27 cellular contexts compared by ENCODE assay signal in the genomic region with DNA sequence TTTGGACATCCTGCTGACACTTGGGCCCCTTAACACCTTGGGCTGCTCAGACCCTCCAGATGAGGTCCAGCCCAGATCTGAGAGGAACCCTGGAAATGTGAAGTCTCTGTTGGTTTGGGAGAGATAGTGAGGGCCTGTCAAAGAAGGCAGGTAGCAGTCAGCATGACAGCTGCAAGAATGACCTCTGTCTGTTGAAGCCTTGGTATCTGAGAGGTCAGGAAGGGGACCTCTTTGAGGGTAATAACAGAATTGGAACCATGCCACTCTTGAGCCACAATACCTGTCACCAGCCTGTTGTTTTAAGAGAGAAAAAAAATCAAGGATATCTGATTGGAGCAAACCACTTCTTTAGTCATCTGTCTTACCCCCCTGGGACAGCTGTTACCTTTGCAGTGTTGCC. TPM values are rescaled to one million over a fixed set of nuclear protein-coding genes. Genes with fewer than 3 reads are reported as not detected.
DNase-seq lines count a peak whose midpoint lies in the region; ATAC-seq, FAIRE-seq and TF ChIP-seq lines count a peak whose summit lies in the region.
"Had no signal": no experiment of that assay in that cellular context is flagged by ENCODE, and none has a peak within 500 bp of the region (broad histone marks: within the 10 kb centered on the region; RNA-seq: fewer than 3 reads in every experiment).

No MANE protein-coding gene starts in this region.

- peaks cover 67% of the 10 kb centered on the region for H3K4me1 Mint-ChIP-seq in activated naive CD4-positive, alpha-beta T cell treated with anti-CD3 and anti-CD28 coated beads, Interleukin-2, amount 10 ng/mL, durations not matched to agents 7 days and 5 days
- peaks cover 52% of the 10 kb centered on the region for H3K4me1 Mint-ChIP-seq in memory B cell

- no peak for TF ChIP-seq RAD21 in HepG2 (CRISPR knock-in tag; IDR thresholded peaks at IDR 0.05)

- H2AFZ ChIP-seq in HepG2 (ENCODE audit: low read length): no peak overlapping the region
- H2AFZ ChIP-seq: PC-9 had no signal

- intact Hi-C loops in esophagus muscularis mucosa (cut with DNase I): no loop called here
- intact Hi-C loops in HepG2 (cut with micrococcal nuclease; ENCODE audit: unreplicated experiment): no loop called here

- H3K36me3 ChIP-seq in RWPE2 (ENCODE audit: low read depth) (peaks cover 37% of the 10 kb centered on the region), esophagus muscularis mucosa (peaks cover 22 to 41% (median 37%) of the 10 kb centered on the region in 4 donors), HepG2 (replicated peaks in 1 of 2; ENCODE audit: control insufficient read depth in 1 of 2, insufficient read depth in 2 of 2, low read length in 2 of 2) (peaks cover 20 to 32% of the 10 kb centered on the region in 2 experiments)

- no peak overlapping the region for H3K9ac ChIP-seq in HepG2 (ENCODE audit: insufficient read depth, low read depth, low read length)

- no peaks in the 10 kb centered on the region for H3K27me3 ChIP-seq in RWPE2 (ENCODE audit: insufficient read depth, poor library complexity, severe bottlenecking)
- no peaks in the 10 kb centered on the region for H3K27me3 ChIP-seq in esophagus muscularis mucosa
- no peaks in the 10 kb centered on the region; a peak in 1 of 5 replicates for H3K27me3 ChIP-seq in HepG2 (ENCODE audit: control insufficient read depth in 1 of 2, insufficient read depth in 2 of 2, low read length in 2 of 2)
- H3K27me3 ChIP-seq: sigmoid colon had no signal

- H4K20me1 ChIP-seq in HepG2 (ENCODE audit: insufficient read depth, low read length): peaks cover 5% of the 10 kb centered on the region; the same call in 1 of the 2 replicates

- no peaks in the 10 kb centered on the region for H3K9me3 ChIP-seq in RWPE2 (ENCODE audit: severe bottlenecking)
- H3K9me3 ChIP-seq in esophagus muscularis mucosa: no peaks in the 10 kb centered on the region
- H3K9me3 ChIP-seq in HepG2 (ENCODE audit: low read length): no peaks in the 10 kb centered on the region
- H3K9me3 ChIP-seq: A549, HAP-1, prostate gland, sigmoid colon had no signal

- no peak overlapping the region for H3K4me3 ChIP-seq in RWPE2 (ENCODE audit: severe bottlenecking)
- H3K4me3 ChIP-seq in esophagus muscularis mucosa: no peak overlapping the region
- no peak overlapping the region for H3K4me3 ChIP-seq in HepG2 (replicated peaks in 1 of 3; ENCODE audit: insufficient read depth in 1 of 3, low read depth in 2 of 3, low read length in 3 of 3)
- H3K4me3 ChIP-seq: A549, HAP-1, lung, PC-9, prostate gland, sigmoid colon had no signal

- FAIRE-seq in HepG2 (lab: Jason Lieb, UNC): no peak
- FAIRE-seq: A549, astrocyte, kidney had no signal

- POLR2A ChIA-PET in HepG2 (lab: Yijun Ruan, JAX): interaction anchor here (2.0 to 29.5 kb wide), 2 partner anchors 24 to 44 kb away, joined by 5 to 1422 read pairs; a partner anchor contains a TSS

- H3K9me3 Mint-ChIP-seq in activated naive CD4-positive, alpha-beta T cell treated with anti-CD3 and anti-CD28 coated beads, Interleukin-2, amount 10 ng/mL, durations not matched to agents 7 days and 5 days: no peaks in the 10 kb centered on the region
- no peaks in the 10 kb centered on the region for H3K9me3 Mint-ChIP-seq in memory B cell
- H3K9me3 Mint-ChIP-seq: activated naive CD4-positive, alpha-beta T cell treated with anti-CD3 and anti-CD28 coated beads, Interleukin-2, amount 50 U/mL, for 72 hours; type B pancreatic cell had no signal

- peaks cover 13% of the 10 kb centered on the region for H3K79me2 ChIP-seq in HepG2 (ENCODE audit: insufficient read depth, low read length)

- no peak for TF ChIP-seq CTCF in RWPE2 (IDR thresholded peaks at IDR 0.05; ENCODE audit: poor library complexity, severe bottlenecking)
- no peak for TF ChIP-seq CTCF in esophagus muscularis mucosa (IDR thresholded peaks at IDR 0.05)
- no peak for TF ChIP-seq CTCF in HepG2 (CRISPR knock-in tag; IDR thresholded peaks at IDR 0.05)

- H3K27ac ChIP-seq in RWPE2 (ENCODE audit: poor library complexity, severe bottlenecking): no peak overlapping the region
- H3K27ac ChIP-seq in esophagus muscularis mucosa (replicated peaks in 1 of 4): no peak overlapping the region
- H3K27ac ChIP-seq in HepG2 (ENCODE audit: extremely low read length, insufficient read depth, low read length): no peak overlapping the region
- H3K27ac ChIP-seq: A549, PC-9, prostate gland, sigmoid colon had no signal

- no peak overlapping the region for H3K4me2 ChIP-seq in HepG2 (ENCODE audit: low read depth, low read length)
- H3K4me2 ChIP-seq: A549, PC-9 had no signal

- in situ Hi-C loops in HepG2 (cut with HindIII; ENCODE audit: extremely low pct_ligation_motif_present, low pct_unique_long_range_greater_than_20kb): no loop called here

- ATAC-seq in RWPE2 (ENCODE audit: low read depth) (no peak), memory B cell (ENCODE audit: low read depth) (no peak), HG03097 (IDR thresholded peaks at IDR 0.05; ENCODE audit: low FRiP score, unreplicated experiment) (no peak), HepG2 (no peak)
- ATAC-seq: A549; activated CD4-positive, CD25-positive, alpha-beta regulatory T cell treated with anti-CD3 and anti-CD28 coated beads, Interleukin-2, amount 50 U/mL, for 24 hours; activated naive CD4-positive, alpha-beta T cell treated with anti-CD3 and anti-CD28 coated beads, Interleukin-2, amount 50 U/mL, for 72 hours had no signal

- TF ChIP-seq EP300 in esophagus muscularis mucosa (IDR thresholded peaks at IDR 0.05) (no peak), HepG2 (IDR thresholded peaks at IDR 0.05; ENCODE audit: low read depth in 2 of 2, low read length in 2 of 2) (no peak), HepG2 (CRISPR knock-in tag; IDR thresholded peaks at IDR 0.05; ENCODE audit: borderline replicate concordance) (no peak)

- no TSS peak for BruUV-seq in HepG2 (replicated peaks; lab: Mats Ljungman, UMichigan)

- no peak overlapping the region for H3K27ac Mint-ChIP-seq in activated naive CD4-positive, alpha-beta T cell treated with anti-CD3 and anti-CD28 coated beads, Interleukin-2, amount 10 ng/mL, durations not matched to agents 7 days and 5 days
- peak overlapping the region; percentile 88 for H3K27ac Mint-ChIP-seq in memory B cell
- H3K27ac Mint-ChIP-seq: activated naive CD4-positive, alpha-beta T cell treated with anti-CD3 and anti-CD28 coated beads, Interleukin-2, amount 50 U/mL, for 72 hours; type B pancreatic cell had no signal

- DNase-seq in activated naive CD4-positive, alpha-beta T cell treated with anti-CD3 and anti-CD28 coated beads, Interleukin-2, amount 10 ng/mL, durations not matched to agents 7 days and 5 days: peak; percentile 6
- no peak for DNase-seq in activated naive CD4-positive, alpha-beta T cell (lab: John Stamatoyannopoulos, UW)
- DNase-seq in RWPE2 (ENCODE audit: low spot score): peak; percentile 34
- DNase-seq in memory B cell (ENCODE audit: low spot score in 2 of 2): peak in 1 of 2 donors; percentile 9
- no peak for DNase-seq in esophagus muscularis mucosa (ENCODE audit: extremely low spot score)
- DNase-seq in HepG2 (ENCODE audit: low spot score): no peak
- DNase-seq in iPS-NIHi7 (ENCODE audit: extremely low spot score): no peak
- DNase-seq: Calu3, kidney, NCI-H1436, NCI-H2107, NCI-H446, PC-9, SHP77 had no signal

- H3K36me3 Mint-ChIP-seq in activated naive CD4-positive, alpha-beta T cell treated with anti-CD3 and anti-CD28 coated beads, Interleukin-2, amount 10 ng/mL, durations not matched to agents 7 days and 5 days: peaks cover 36% of the 10 kb centered on the region
- H3K36me3 Mint-ChIP-seq in memory B cell: peaks cover 11% of the 10 kb centered on the region

- H3K27me3 Mint-ChIP-seq in activated naive CD4-positive, alpha-beta T cell treated with anti-CD3 and anti-CD28 coated beads, Interleukin-2, amount 10 ng/mL, durations not matched to agents 7 days and 5 days: no peaks in the 10 kb centered on the region
- no peaks in the 10 kb centered on the region for H3K27me3 Mint-ChIP-seq in memory B cell
- H3K27me3 Mint-ChIP-seq: type B pancreatic cell had no signal

- peaks cover 9% of the 10 kb centered on the region for H3K4me1 ChIP-seq in RWPE2 (ENCODE audit: insufficient read depth, poor library complexity, severe bottlenecking)
- peaks cover 13 to 32% (median 32%) of the 10 kb centered on the region in 4 donors for H3K4me1 ChIP-seq in esophagus muscularis mucosa
- peaks cover 34% of the 10 kb centered on the region for H3K4me1 ChIP-seq in HepG2 (ENCODE audit: insufficient read depth, low read length)
- H3K4me1 ChIP-seq: prostate gland had no signal

- TF ChIP-seq POLR2A in esophagus muscularis mucosa (IDR thresholded peaks at IDR 0.05; ENCODE audit: low read depth) (no peak), HepG2 (IDR thresholded peaks at IDR 0.05; ENCODE audit: insufficient read depth in 1 of 2, low read depth in 2 of 2, low read length in 2 of 2) (no peak)

- H3K4me3 Mint-ChIP-seq in activated naive CD4-positive, alpha-beta T cell treated with anti-CD3 and anti-CD28 coated beads, Interleukin-2, amount 10 ng/mL, durations not matched to agents 7 days and 5 days: no peak overlapping the region
- no peak overlapping the region for H3K4me3 Mint-ChIP-seq in memory B cell
- H3K4me3 Mint-ChIP-seq: type B pancreatic cell had no signal

- CTCF ChIA-PET in activated naive CD4-positive, alpha-beta T cell treated with anti-CD3 and anti-CD28 coated beads, Interleukin-2, amount 10 ng/mL, durations not matched to agents 7 days and 5 days (lab: Charles Lee): interaction anchor here (1.3 to 20.1 kb wide), 4 partner anchors 7 to 83 kb away, joined by 3 to 382 read pairs (median 6); no protein-coding TSS in a partner anchor
- CTCF ChIA-PET in HepG2 (lab: Yijun Ruan, JAX; ENCODE audit: low intra/inter-chr PET ratio, low total read pairs): no interaction called here

RNA-seq across cellular contexts. Expression of a gene that starts 4.2 kb away (rescaled TPM):
- total RNA-seq in esophagus muscularis mucosa (10 to 100 TPM; 28.2 to 48.4 (median 42.5) TPM), HepG2 (2016; rRNA removed; fragmentation: Illumina TruSeq; extraction: Trizol) (22.0 and 38.3 TPM in 2 replicates)
- total RNA-seq in HepG2 (2016; cell fraction: cytosol; rRNA removed; fragmentation: Illumina TruSeq; extraction: Trizol; ENCODE audit: low read depth): 17.7 and 19.7 TPM in 2 replicates
- 22.2 and 38.4 TPM in 2 replicates for total RNA-seq in HepG2 (2016; cell fraction: insoluble cytoplasmic fraction; rRNA removed; fragmentation: Illumina TruSeq; extraction: Trizol)
- 35.6 and 38.6 TPM in 2 replicates for total RNA-seq in HepG2 (2016; cell fraction: membrane; rRNA removed; fragmentation: Illumina TruSeq; extraction: Trizol)
- total RNA-seq in HepG2 (2016; cell fraction: nucleus; rRNA removed; fragmentation: Illumina TruSeq; extraction: Trizol): 39.9 and 40.9 TPM in 2 replicates
- polyA plus RNA-seq in HepG2 (2011; rRNA removed): 65.6 and 75.9 TPM in 2 replicates
- 66.7 and 88.3 TPM in 2 replicates for polyA plus RNA-seq in HepG2 (2011; cell fraction: cytosol; rRNA removed)
- 46.0 and 49.6 TPM in 2 replicates for polyA plus RNA-seq in HepG2 (2011; cell fraction: nucleus; rRNA removed)
- polyA plus RNA-seq in HepG2 (2012): 22.5 and 24.8 TPM in 2 replicates
- 16.5 and 19.7 TPM in 2 replicates for polyA plus RNA-seq in HepG2 (2016; cell fraction: cytosol; fragmentation: Illumina TruSeq; extraction: Trizol; ENCODE audit: low read depth)
- 24.3 and 27.0 TPM in 2 replicates for polyA plus RNA-seq in HepG2 (2016; cell fraction: insoluble cytoplasmic fraction; fragmentation: Illumina TruSeq; extraction: Trizol; ENCODE audit: low read depth)
- polyA plus RNA-seq in HepG2 (2016; cell fraction: membrane; fragmentation: Illumina TruSeq; extraction: Trizol; ENCODE audit: low read depth): 29.1 and 31.7 TPM in 2 replicates
- polyA plus RNA-seq in HepG2 (2016; cell fraction: nucleus; fragmentation: Illumina TruSeq; extraction: Trizol; ENCODE audit: insufficient read depth, low read depth): 41.1 and 42.9 TPM in 2 replicates
- polyA minus RNA-seq in HepG2 (2011; rRNA and poly(A)+ RNA removed; ENCODE audit: low replicate concordance): 127 and 240 TPM in 2 replicates
- polyA minus RNA-seq in HepG2 (2011; cell fraction: cytosol; rRNA and poly(A)+ RNA removed): 35.0 and 40.9 TPM in 2 replicates
- polyA minus RNA-seq in HepG2 (2011; cell fraction: nucleus; rRNA and poly(A)+ RNA removed): 56.0 and 62.5 TPM in 2 replicates

RNA-seq across cellular contexts. Expression of a gene that starts 11.0 kb away (rescaled TPM):
- total RNA-seq in esophagus muscularis mucosa (1 to 10 TPM in 2 of 4 donors, under 1 TPM in 1, not detected in 1; 0.17 to 2.1 (median 1.1) TPM), HepG2 (2016; rRNA removed; fragmentation: Illumina TruSeq; extraction: Trizol) (not detected in 2 replicates)
- total RNA-seq in HepG2 (2016; cell fraction: cytosol; rRNA removed; fragmentation: Illumina TruSeq; extraction: Trizol; ENCODE audit: low read depth): not detected in 2 replicates
- not detected in 2 replicates for total RNA-seq in HepG2 (2016; cell fraction: insoluble cytoplasmic fraction; rRNA removed; fragmentation: Illumina TruSeq; extraction: Trizol)
- total RNA-seq in HepG2 (2016; cell fraction: membrane; rRNA removed; fragmentation: Illumina TruSeq; extraction: Trizol): not detected in 2 replicates
- not detected in 2 replicates for total RNA-seq in HepG2 (2016; cell fraction: nucleus; rRNA removed; fragmentation: Illumina TruSeq; extraction: Trizol)
- polyA plus RNA-seq in HepG2 (2011; rRNA removed): 0.11 TPM in 1 of 2 replicates, not detected in the other
- not detected in 2 replicates for polyA plus RNA-seq in HepG2 (2011; cell fraction: cytosol; rRNA removed)
- polyA plus RNA-seq in HepG2 (2011; cell fraction: nucleus; rRNA removed): not detected in 2 replicates
- polyA plus RNA-seq in HepG2 (2012): 0.32 and 0.45 TPM in 2 replicates
- not detected in 2 replicates for polyA plus RNA-seq in HepG2 (2016; cell fraction: cytosol; fragmentation: Illumina TruSeq; extraction: Trizol; ENCODE audit: low read depth)
- not detected in 2 replicates for polyA plus RNA-seq in HepG2 (2016; cell fraction: insoluble cytoplasmic fraction; fragmentation: Illumina TruSeq; extraction: Trizol; ENCODE audit: low read depth)
- polyA plus RNA-seq in HepG2 (2016; cell fraction: membrane; fragmentation: Illumina TruSeq; extraction: Trizol; ENCODE audit: low read depth): not detected in 2 replicates
- polyA plus RNA-seq in HepG2 (2016; cell fraction: nucleus; fragmentation: Illumina TruSeq; extraction: Trizol; ENCODE audit: insufficient read depth, low read depth): not detected in 2 replicates
- polyA minus RNA-seq in HepG2 (2011; rRNA and poly(A)+ RNA removed; ENCODE audit: low replicate concordance): not detected in 2 replicates
- polyA minus RNA-seq in HepG2 (2011; cell fraction: cytosol; rRNA and poly(A)+ RNA removed): not detected in 2 replicates
- not detected in 2 replicates for polyA minus RNA-seq in HepG2 (2011; cell fraction: nucleus; rRNA and poly(A)+ RNA removed)
- total RNA-seq: astrocyte, Daoy, kidney, lung, MCF 10A, mucosa of gallbladder, PC-9 had no signal
- polyA plus RNA-seq: A549 had no signal

RNA-seq across cellular contexts. Expression of a gene that starts 18.9 kb away (rescaled TPM):
- total RNA-seq in esophagus muscularis mucosa (100 to 1,000 TPM in 1 of 4 donors, 10 to 100 TPM in 3; 61.9 to 177 (median 72.2) TPM), HepG2 (2016; rRNA removed; fragmentation: Illumina TruSeq; extraction: Trizol) (36.0 and 65.1 TPM in 2 replicates)
- 6.2 and 6.3 TPM in 2 replicates for total RNA-seq in HepG2 (2016; cell fraction: cytosol; rRNA removed; fragmentation: Illumina TruSeq; extraction: Trizol; ENCODE audit: low read depth)
- 34.4 and 64.3 TPM in 2 replicates for total RNA-seq in HepG2 (2016; cell fraction: insoluble cytoplasmic fraction; rRNA removed; fragmentation: Illumina TruSeq; extraction: Trizol)
- 21.2 and 23.6 TPM in 2 replicates for total RNA-seq in HepG2 (2016; cell fraction: membrane; rRNA removed; fragmentation: Illumina TruSeq; extraction: Trizol)
- 61.5 and 66.3 TPM in 2 replicates for total RNA-seq in HepG2 (2016; cell fraction: nucleus; rRNA removed; fragmentation: Illumina TruSeq; extraction: Trizol)
- polyA plus RNA-seq in HepG2 (2011; rRNA removed): 49.0 and 67.2 TPM in 2 replicates
- polyA plus RNA-seq in HepG2 (2011; cell fraction: cytosol; rRNA removed): 51.5 and 81.1 TPM in 2 replicates
- polyA plus RNA-seq in HepG2 (2011; cell fraction: nucleus; rRNA removed): 16.0 and 26.7 TPM in 2 replicates
- polyA plus RNA-seq in HepG2 (2012): 44.1 and 51.7 TPM in 2 replicates
- polyA plus RNA-seq in HepG2 (2016; cell fraction: cytosol; fragmentation: Illumina TruSeq; extraction: Trizol; ENCODE audit: low read depth): 5.0 TPM in 2 replicates
- 33.1 and 34.5 TPM in 2 replicates for polyA plus RNA-seq in HepG2 (2016; cell fraction: insoluble cytoplasmic fraction; fragmentation: Illumina TruSeq; extraction: Trizol; ENCODE audit: low read depth)
- polyA plus RNA-seq in HepG2 (2016; cell fraction: membrane; fragmentation: Illumina TruSeq; extraction: Trizol; ENCODE audit: low read depth): 13.3 and 15.5 TPM in 2 replicates
- polyA plus RNA-seq in HepG2 (2016; cell fraction: nucleus; fragmentation: Illumina TruSeq; extraction: Trizol; ENCODE audit: insufficient read depth, low read depth): 86.0 and 86.3 TPM in 2 replicates
- polyA minus RNA-seq in HepG2 (2011; rRNA and poly(A)+ RNA removed; ENCODE audit: low replicate concordance): 33.3 and 94.7 TPM in 2 replicates
- 68.1 and 88.6 TPM in 2 replicates for polyA minus RNA-seq in HepG2 (2011; cell fraction: cytosol; rRNA and poly(A)+ RNA removed)
- polyA minus RNA-seq in HepG2 (2011; cell fraction: nucleus; rRNA and poly(A)+ RNA removed): 15.1 and 31.3 TPM in 2 replicates

RNA-seq across cellular contexts. Expression of a gene that starts 41.0 kb away (rescaled TPM):
- total RNA-seq in esophagus muscularis mucosa: 100 to 1,000 TPM in 2 of 4 donors, 10 to 100 TPM in 2; 63.0 to 130 (median 109) TPM
- 16.7 and 19.6 TPM in 2 replicates for total RNA-seq in HepG2 (2016; rRNA removed; fragmentation: Illumina TruSeq; extraction: Trizol)
- total RNA-seq in HepG2 (2016; cell fraction: cytosol; rRNA removed; fragmentation: Illumina TruSeq; extraction: Trizol; ENCODE audit: low read depth): 27.1 and 31.8 TPM in 2 replicates
- total RNA-seq in HepG2 (2016; cell fraction: insoluble cytoplasmic fraction; rRNA removed; fragmentation: Illumina TruSeq; extraction: Trizol): 17.0 and 18.9 TPM in 2 replicates
- 37.0 and 42.3 TPM in 2 replicates for total RNA-seq in HepG2 (2016; cell fraction: membrane; rRNA removed; fragmentation: Illumina TruSeq; extraction: Trizol)
- 9.4 and 9.5 TPM in 2 replicates for total RNA-seq in HepG2 (2016; cell fraction: nucleus; rRNA removed; fragmentation: Illumina TruSeq; extraction: Trizol)
- 47.6 and 50.4 TPM in 2 replicates for polyA plus RNA-seq in HepG2 (2011; rRNA removed)
- polyA plus RNA-seq in HepG2 (2011; cell fraction: cytosol; rRNA removed): 44.5 and 55.5 TPM in 2 replicates
- polyA plus RNA-seq in HepG2 (2011; cell fraction: nucleus; rRNA removed): 18.6 and 25.0 TPM in 2 replicates
- 22.6 and 31.0 TPM in 2 replicates for polyA plus RNA-seq in HepG2 (2012)
- polyA plus RNA-seq in HepG2 (2016; cell fraction: cytosol; fragmentation: Illumina TruSeq; extraction: Trizol; ENCODE audit: low read depth): 59.2 and 64.6 TPM in 2 replicates
- polyA plus RNA-seq in HepG2 (2016; cell fraction: insoluble cytoplasmic fraction; fragmentation: Illumina TruSeq; extraction: Trizol; ENCODE audit: low read depth): 33.0 and 35.8 TPM in 2 replicates
- polyA plus RNA-seq in HepG2 (2016; cell fraction: membrane; fragmentation: Illumina TruSeq; extraction: Trizol; ENCODE audit: low read depth): 58.6 and 59.9 TPM in 2 replicates
- polyA plus RNA-seq in HepG2 (2016; cell fraction: nucleus; fragmentation: Illumina TruSeq; extraction: Trizol; ENCODE audit: insufficient read depth, low read depth): 22.2 and 26.4 TPM in 2 replicates
- 9.7 and 31.5 TPM in 2 replicates for polyA minus RNA-seq in HepG2 (2011; rRNA and poly(A)+ RNA removed; ENCODE audit: low replicate concordance)
- 4.8 and 11.1 TPM in 2 replicates for polyA minus RNA-seq in HepG2 (2011; cell fraction: cytosol; rRNA and poly(A)+ RNA removed)
- polyA minus RNA-seq in HepG2 (2011; cell fraction: nucleus; rRNA and poly(A)+ RNA removed): 4.0 and 11.1 TPM in 2 replicates

RNA-seq across cellular contexts. Expression of a gene that starts 48.8 kb away (rescaled TPM):
- total RNA-seq in esophagus muscularis mucosa (10 to 100 TPM; 64.4 to 90.9 (median 80.4) TPM), HepG2 (2016; rRNA removed; fragmentation: Illumina TruSeq; extraction: Trizol) (26.4 and 65.9 TPM in 2 replicates)
- 16.2 and 16.8 TPM in 2 replicates for total RNA-seq in HepG2 (2016; cell fraction: cytosol; rRNA removed; fragmentation: Illumina TruSeq; extraction: Trizol; ENCODE audit: low read depth)
- 26.3 and 65.1 TPM in 2 replicates for total RNA-seq in HepG2 (2016; cell fraction: insoluble cytoplasmic fraction; rRNA removed; fragmentation: Illumina TruSeq; extraction: Trizol)
- total RNA-seq in HepG2 (2016; cell fraction: membrane; rRNA removed; fragmentation: Illumina TruSeq; extraction: Trizol): 26.4 and 29.9 TPM in 2 replicates
- total RNA-seq in HepG2 (2016; cell fraction: nucleus; rRNA removed; fragmentation: Illumina TruSeq; extraction: Trizol): 64.4 and 84.9 TPM in 2 replicates
- 74.1 and 85.7 TPM in 2 replicates for polyA plus RNA-seq in HepG2 (2011; rRNA removed)
- 37.8 and 44.8 TPM in 2 replicates for polyA plus RNA-seq in HepG2 (2011; cell fraction: cytosol; rRNA removed)
- 94.4 and 98.4 TPM in 2 replicates for polyA plus RNA-seq in HepG2 (2011; cell fraction: nucleus; rRNA removed)
- polyA plus RNA-seq in HepG2 (2012): 62.3 and 63.6 TPM in 2 replicates
- 22.0 and 26.6 TPM in 2 replicates for polyA plus RNA-seq in HepG2 (2016; cell fraction: cytosol; fragmentation: Illumina TruSeq; extraction: Trizol; ENCODE audit: low read depth)
- 39.8 and 50.9 TPM in 2 replicates for polyA plus RNA-seq in HepG2 (2016; cell fraction: insoluble cytoplasmic fraction; fragmentation: Illumina TruSeq; extraction: Trizol; ENCODE audit: low read depth)
- 33.2 and 33.6 TPM in 2 replicates for polyA plus RNA-seq in HepG2 (2016; cell fraction: membrane; fragmentation: Illumina TruSeq; extraction: Trizol; ENCODE audit: low read depth)
- polyA plus RNA-seq in HepG2 (2016; cell fraction: nucleus; fragmentation: Illumina TruSeq; extraction: Trizol; ENCODE audit: insufficient read depth, low read depth): 167 and 168 TPM in 2 replicates
- polyA minus RNA-seq in HepG2 (2011; rRNA and poly(A)+ RNA removed; ENCODE audit: low replicate concordance): 86.1 and 91.5 TPM in 2 replicates
- 35.9 and 37.0 TPM in 2 replicates for polyA minus RNA-seq in HepG2 (2011; cell fraction: cytosol; rRNA and poly(A)+ RNA removed)
- 68.5 and 79.2 TPM in 2 replicates for polyA minus RNA-seq in HepG2 (2011; cell fraction: nucleus; rRNA and poly(A)+ RNA removed)

Comparison
In these comparisons a context has a peak if more than half of its experiments do, and no peak if none do; other contexts are left out.
1. DNase-seq: peak in activated naive CD4-positive, alpha-beta T cell treated with anti-CD3 and anti-CD28 coated beads, Interleukin-2, amount 10 ng/mL, durations not matched to agents 7 days and 5 days (single experiment) and RWPE2 (single experiment); none in activated naive CD4-positive, alpha-beta T cell (0 of 4), esophagus muscularis mucosa (single experiment), HepG2 (single experiment) and iPS-NIHi7 (single experiment).